ENCODE assay signal across 29 cellular contexts in genomic region chr13:107360010-107360409, GRCh38.
"Had no signal": no experiment of that assay in that cellular context is flagged by ENCODE, and none has a peak within 500 bp of the region (broad histone marks: within the 10 kb centered on the region; RNA-seq: fewer than 3 reads in every experiment).

No MANE protein-coding gene starts in this region.

- DNase-seq: immature natural killer cell; kidney; left colon; left lung; lower lobe of right lung; mammary epithelial cell; mesenchymal stem cell; naive B cell; natural killer cell; nephron progenitor cell; occipital lobe; psoas muscle; right lobe of liver; stimulated activated CD4-positive, alpha-beta T cell treated with anti-CD3 and anti-CD28 coated beads, Interleukin-1b, Interleukin-23, amount 100 ng/mL, for 48 hours; stimulated activated CD4-positive, alpha-beta T cell treated with anti-CD3 and anti-CD28 coated beads, Interleukin-2, amount 100 ng/mL, for 48 hours; stimulated activated CD4-positive, alpha-beta T cell treated with anti-CD3 and anti-CD28 coated beads, Interleukin-4, amount 100 ng/mL, for 4 hours; stimulated activated CD8-positive, alpha-beta memory T cell treated with anti-CD3 and anti-CD28 coated beads, Interleukin-4, amount 100 ng/mL, for 48 hours; stimulated activated naive CD4-positive, alpha-beta T cell treated with Interleukin-2 at 50 U/mL for 16 hours; stimulated activated naive CD8-positive, alpha-beta T cell treated with anti-CD3 and anti-CD28 coated beads, Interleukin-15, amount 100 ng/mL, for 72 hours; substantia nigra; thyroid gland; transverse colon; upper lobe of left lung had no signal

- H3K4me3 ChIP-seq: left lung, lower lobe of right lung, neural progenitor cell, psoas muscle, right lobe of liver, smooth muscle cell, thyroid gland, transverse colon, upper lobe of left lung, vagina had no signal

- H3K4me1 ChIP-seq: left lung, lower lobe of right lung, neural progenitor cell, parathyroid adenoma, psoas muscle, right lobe of liver, thyroid gland, transverse colon, upper lobe of left lung, vagina had no signal

- H3K4me2 ChIP-seq: neural progenitor cell, smooth muscle cell had no signal

- H3K9me3 ChIP-seq: left lung, lower lobe of right lung, neutrophil, psoas muscle, right lobe of liver, thyroid gland, transverse colon, upper lobe of left lung, vagina had no signal

- H3K36me3 ChIP-seq: left lung, lower lobe of right lung, neural progenitor cell, neutrophil, right lobe of liver, thyroid gland, transverse colon, upper lobe of left lung, vagina had no signal

- H3K9ac ChIP-seq: neural progenitor cell, parathyroid adenoma had no signal

- H3K27me3 ChIP-seq: left lung, neural progenitor cell, neutrophil, right lobe of liver, thyroid gland, transverse colon, upper lobe of left lung, vagina had no signal

- ATAC-seq: left colon; left lung; lower lobe of right lung; natural killer cell; psoas muscle; right lobe of liver; stimulated activated memory B cell treated with anti-CD40 and anti-IgM and Interleukin-4, amounts not matched to agents 10 μg/mL and 1 μg/mL and 100 μg/mL, for 72 hours; stimulated activated naive CD8-positive, alpha-beta T cell treated with anti-CD3 and anti-CD28 coated beads, Interleukin-15, amount 100 ng/mL, for 72 hours had no signal

- H2AFZ ChIP-seq: neural progenitor cell, parathyroid adenoma had no signal

- H3K27ac ChIP-seq: left lung, lower lobe of right lung, neural progenitor cell, neutrophil, parathyroid adenoma, psoas muscle, right lobe of liver, thyroid gland, transverse colon, upper lobe of left lung, vagina had no signal

- H3K79me2 ChIP-seq: parathyroid adenoma had no signal
